In the genomic region with DNA sequence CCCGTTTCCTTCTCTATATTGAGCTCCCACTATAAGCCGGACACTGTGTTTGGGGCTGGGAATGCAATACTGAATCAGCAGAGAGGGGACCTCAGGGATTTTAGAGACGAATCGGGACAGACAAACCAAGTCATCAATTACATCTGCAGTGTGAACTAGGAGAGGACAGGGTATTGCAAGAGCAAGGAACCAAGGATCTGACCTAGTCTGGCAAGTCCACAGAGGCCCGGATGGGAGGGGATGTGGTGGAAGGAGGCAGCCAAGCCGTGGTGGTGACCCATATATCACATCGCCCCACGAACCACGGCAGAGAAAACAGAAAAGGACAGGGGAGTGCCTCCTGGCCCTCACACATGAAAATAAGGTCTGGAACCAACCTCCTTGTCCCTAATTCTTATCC, we compare ENCODE assay signal across 20 cellular contexts. TPM values are rescaled to one million over a fixed set of nuclear protein-coding genes. Genes with fewer than 3 reads are reported as not detected.
DNase-seq lines count a peak whose midpoint lies in the region; ATAC-seq, FAIRE-seq and TF ChIP-seq lines count a peak whose summit lies in the region.
"Had no signal": no experiment of that assay in that cellular context is flagged by ENCODE, and none has a peak within 500 bp of the region (broad histone marks: within the 10 kb centered on the region; RNA-seq: fewer than 3 reads in every experiment).

No MANE protein-coding gene starts in this region.

- H3K36me3 ChIP-seq in BLaER1 (no peaks in the 10 kb centered on the region), heart right ventricle (no peaks in the 10 kb centered on the region), neuronal stem cell (replicated peaks in 1 of 2; ENCODE audit: control insufficient read depth in 2 of 2, insufficient read depth in 2 of 2, low read length in 2 of 2) (peaks cover 0 to 3% of the 10 kb centered on the region in 2 donors), small intestine (ENCODE audit: control insufficient read depth in 2 of 2, insufficient read depth in 2 of 2, low read length in 2 of 2) (no peaks in the 10 kb centered on the region)
- H3K36me3 ChIP-seq: transverse colon had no signal

- H4K8ac ChIP-seq in neuronal stem cell (ENCODE audit: low read depth, low read length), result no peak overlapping the region

- H3K4me3 ChIP-seq in BLaER1 (no peak overlapping the region), heart right ventricle (no peak overlapping the region), neuronal stem cell (ENCODE audit: low read length in 2 of 2) (no peak overlapping the region), small intestine (ENCODE audit: low read depth in 1 of 2, low read length in 2 of 2) (no peak overlapping the region)
- H3K4me3 ChIP-seq: transverse colon had no signal

- no peak overlapping the region for H2AK5ac ChIP-seq in neuronal stem cell (ENCODE audit: low read depth, low read length)

- peaks cover 4% of the 10 kb centered on the region for H3K79me1 ChIP-seq in neuronal stem cell (ENCODE audit: low read depth, low read length)

- H3K23ac ChIP-seq in neuronal stem cell (ENCODE audit: low read depth, low read length, poor library complexity), result no peak overlapping the region

- H3K4me1 ChIP-seq in BLaER1, result peaks cover 41% of the 10 kb centered on the region
- peaks cover 0 to 23% (median 0%) of the 10 kb centered on the region in 9 donors for H3K4me1 ChIP-seq in heart right ventricle
- peaks cover 0 to 31% of the 10 kb centered on the region in 2 donors for H3K4me1 ChIP-seq in neuronal stem cell (ENCODE audit: control insufficient read depth in 2 of 2, insufficient read depth in 1 of 2, low read depth in 1 of 2, low read length in 2 of 2)
- H3K4me1 ChIP-seq in small intestine (ENCODE audit: control insufficient read depth in 2 of 2, insufficient read depth in 1 of 2, low read depth in 1 of 2, low read length in 1 of 2), result no peaks in the 10 kb centered on the region
- H3K4me1 ChIP-seq: transverse colon had no signal

- ATAC-seq in heart right ventricle (peak; percentile 20 to 55 (median 40)), HG03439 (IDR thresholded peaks at IDR 0.05; ENCODE audit: unreplicated experiment) (no peak)
- ATAC-seq: activated CD4-positive, CD25-positive, alpha-beta regulatory T cell treated with anti-CD3 and anti-CD28 coated beads, Interleukin-2, amount 50 U/mL, for 24 hours had no signal

- no peak for TF ChIP-seq CTCF in heart right ventricle (IDR thresholded peaks at IDR 0.05)

- H2AFZ ChIP-seq in neuronal stem cell (ENCODE audit: low read length), result no peak overlapping the region

- peak overlapping the region; percentile 64 for H2BK12ac ChIP-seq in neuronal stem cell (ENCODE audit: low read length)

- H4K91ac ChIP-seq in neuronal stem cell (ENCODE audit: low read depth, low read length, poor library complexity), result no peak overlapping the region

- no peak overlapping the region for H2BK120ac ChIP-seq in neuronal stem cell (ENCODE audit: low read depth, low read length)

- intact Hi-C loops in heart right ventricle (cut with DNase I), result loop anchor here in 4 of 10 donors (5.0 kb wide), 2 partner anchors 50 to 110 kb away; partner anchors contain the start of gene NGFR (in 2 of the 4)

- no peak overlapping the region for H2BK15ac ChIP-seq in neuronal stem cell (ENCODE audit: low read length)

- H3K27me3 ChIP-seq in BLaER1, result no peaks in the 10 kb centered on the region
- H3K27me3 ChIP-seq in heart right ventricle, result peaks cover 0 to 18% (median 0%) of the 10 kb centered on the region in 7 donors
- H3K27me3 ChIP-seq in neuronal stem cell (ENCODE audit: control insufficient read depth in 3 of 3, insufficient read depth in 3 of 3, low read depth in 1 of 3, low read length in 3 of 3), result peaks cover 0 to 72% (median 0%) of the 10 kb centered on the region in 3 experiments
- no peaks in the 10 kb centered on the region for H3K27me3 ChIP-seq in small intestine (ENCODE audit: control insufficient read depth in 2 of 2, insufficient read depth in 2 of 2, low read length in 2 of 2)
- H3K27me3 ChIP-seq: transverse colon had no signal

- no peak overlapping the region for H2BK5ac ChIP-seq in neuronal stem cell (ENCODE audit: low read length)

- peak overlapping the region; percentile 51 for H3K18ac ChIP-seq in neuronal stem cell (ENCODE audit: low read length)

- no peak overlapping the region for H3K14ac ChIP-seq in neuronal stem cell (ENCODE audit: low read length)

- H4K20me1 ChIP-seq in BLaER1, result no peaks in the 10 kb centered on the region

- peaks cover 14% of the 10 kb centered on the region for H3K9me3 ChIP-seq in BLaER1
- peaks cover 0 to 4% (median 0%) of the 10 kb centered on the region in 11 donors for H3K9me3 ChIP-seq in heart right ventricle
- no peaks in the 10 kb centered on the region for H3K9me3 ChIP-seq in neuronal stem cell (replicated peaks in 1 of 2; ENCODE audit: control insufficient read depth in 2 of 2, insufficient read depth in 1 of 2, low read depth in 1 of 2, low read length in 2 of 2)
- H3K9me3 ChIP-seq in small intestine (ENCODE audit: control insufficient read depth, low read depth), result no peaks in the 10 kb centered on the region
- H3K9me3 ChIP-seq: transverse colon had no signal

- H3K4ac ChIP-seq in neuronal stem cell (ENCODE audit: low read length), result no peak overlapping the region

- WGBS in heart right ventricle, 2 donors, result 48 to 63% methylated on average over 9 of the region's 9 CpGs
- WGBS in neuronal stem cell (ENCODE audit: extremely low coverage in 2 of 2, insufficient read length in 2 of 2, insufficient replicate concordance in 1 of 2), 2 donors, result no CpG with 5 or more reads among the region's 9 CpGs
- 69 to 73% (median 70%) methylated on average over 9 of the region's 9 CpGs for WGBS in small intestine, 3 donors

- peak; percentile 75 for FAIRE-seq in HTR-8/SVneo (lab: Jason Lieb, UNC)
- no peak for FAIRE-seq in small intestine (lab: Jason Lieb, UNC)
- no peak for FAIRE-seq in GM19239 (lab: Jason Lieb, UNC)
- FAIRE-seq: bronchial epithelial cell had no signal

- H3K4me2 ChIP-seq in BLaER1 (peak overlapping the region; percentile 80), neuronal stem cell (ENCODE audit: insufficient read depth, low read length, poor library complexity, severe bottlenecking) (no peak overlapping the region)

- H3K9ac ChIP-seq in BLaER1 (no peak overlapping the region), neuronal stem cell (ENCODE audit: low read depth, low read length, poor library complexity) (no peak overlapping the region)

- DNase-seq in HTR-8/SVneo (ENCODE audit: insufficient read length, low spot score), result no peak
- no peak for DNase-seq in heart right ventricle
- no peak for DNase-seq in neuronal stem cell (ENCODE audit: low spot score)
- DNase-seq in small intestine, result no peak
- no peak for DNase-seq in GM19239 (ENCODE audit: insufficient read length, low spot score)
- no peak for DNase-seq in C1 segment of cervical spinal cord (lab: John Stamatoyannopoulos, UW)
- DNase-seq: activated CD8-positive, alpha-beta T cell treated with anti-CD3 and anti-CD28 coated beads for 36 hours; HFFc6; NCI-H1105; NCI-H2029; NCI-H2227 treated with DMSO at 0.1 percent for 48 hours; NCI-H748 treated with DMSO at 0.1 percent for 48 hours; nucleus accumbens; stimulated activated CD4-positive, alpha-beta T cell treated with anti-CD3 and anti-CD28 coated beads, Interleukin-4, amount 100 ng/mL, for 24 hours; transverse colon had no signal

- H3K27ac ChIP-seq in BLaER1, result no peak overlapping the region
- peak overlapping the region in 4 of 10 donors; percentile 34 to 65 (median 45) for H3K27ac ChIP-seq in heart right ventricle
- H3K27ac ChIP-seq in neuronal stem cell (replicated peaks; ENCODE audit: low read length), result no peak overlapping the region
- H3K27ac ChIP-seq in small intestine (ENCODE audit: low read depth in 1 of 2, low read length in 1 of 2), result no peak overlapping the region
- H3K27ac ChIP-seq: C4-2B, transverse colon had no signal

RNA-seq across cellular contexts. Expression of gene NXPH3, which starts 28.1 kb away (rescaled TPM):
- 1 to 10 TPM; 2.2 to 4.4 (median 3.2) TPM for total RNA-seq in heart right ventricle
- polyA plus RNA-seq in heart right ventricle (1 to 10 TPM; 2.3 to 5.9 TPM), small intestine (1 to 10 TPM in 1 of 3 donors, not detected in 2; 2.3 TPM)
- polyA plus RNA-seq in neuronal stem cell (2013, experiment 1 of 2), result 2.9 TPM
- polyA plus RNA-seq in neuronal stem cell (2013, experiment 2 of 2), result 2.8 TPM
- total RNA-seq: bronchial epithelial cell had no signal

RNA-seq across cellular contexts. Expression of gene NGFR, which starts 52.5 kb away (rescaled TPM):
- total RNA-seq in heart right ventricle, result 10 to 100 TPM in 4 of 10 donors, 1 to 10 TPM in 6; 1.8 to 22.9 (median 2.7) TPM
- 1 to 10 TPM; 6.4 to 7.2 TPM for polyA plus RNA-seq in heart right ventricle
- polyA plus RNA-seq in neuronal stem cell (2013, experiment 1 of 2), result 29.4 TPM
- polyA plus RNA-seq in neuronal stem cell (2013, experiment 2 of 2), result 29.5 TPM
- 10 to 100 TPM in 1 of 3 donors, under 1 TPM in 1, not detected in 1; 0.54 to 22.8 TPM for polyA plus RNA-seq in small intestine
